ENCODE assay signal across 8 cellular contexts in genomic region chr12:49623142-49623899, GRCh38. TPM values are rescaled to one million over a fixed set of nuclear protein-coding genes. Genes with fewer than 3 reads are reported as not detected.
DNase-seq lines count a peak whose midpoint lies in the region; ATAC-seq and TF ChIP-seq lines count a peak whose summit lies in the region.

Gene PRPF40B, plus strand, starts transcription at chr12:49623561. Its CDS starts 30 bp downstream, at chr12:49623591.

- DNase-seq in GM12864 (ENCODE audit: low read depth) (peak; percentile 47), HFFc6 (peak; percentile 63), NCI-H1092 (lab: John Stamatoyannopoulos, UW) (peak; percentile 73), SW480 (ENCODE audit: low spot score) (peak; percentile 83), heart left ventricle (peak; percentile 90 to 93 (median 91)), posterior vena cava (ENCODE audit: low spot score) (peak; percentile 96), upper lobe of right lung (peak; percentile 94)
- peak; percentile 86 for DNase-seq in activated naive CD8-positive, alpha-beta T cell treated with anti-CD3 and anti-CD28 coated beads, Interleukin-2, amount 50 U/mL, for 24 hours

- peak within 1 kb of the TSS; percentile 80 for H3K27ac Mint-ChIP-seq in HFFc6
- peak within 1 kb of the TSS; percentile 85 for H3K27ac Mint-ChIP-seq in activated naive CD8-positive, alpha-beta T cell treated with anti-CD3 and anti-CD28 coated beads, Interleukin-2, amount 50 U/mL, for 24 hours

- H3K9me3 Mint-ChIP-seq in HFFc6, result no peaks in the 10 kb centered on the region
- H3K9me3 Mint-ChIP-seq in activated naive CD8-positive, alpha-beta T cell treated with anti-CD3 and anti-CD28 coated beads, Interleukin-2, amount 50 U/mL, for 24 hours, result no peaks in the 10 kb centered on the region

- H3K4me3 Mint-ChIP-seq in HFFc6, result peak within 1 kb of the TSS; percentile 90
- H3K4me3 Mint-ChIP-seq in activated naive CD8-positive, alpha-beta T cell treated with anti-CD3 and anti-CD28 coated beads, Interleukin-2, amount 50 U/mL, for 24 hours, result peak within 1 kb of the TSS; percentile 79

- H3K27me3 ChIP-seq in heart left ventricle, result peaks cover 0 to 7% (median 0%) of the 10 kb centered on the region in 9 donors
- no peaks in the 10 kb centered on the region for H3K27me3 ChIP-seq in upper lobe of right lung

- H3K9me3 ChIP-seq in heart left ventricle (no peaks in the 10 kb centered on the region), upper lobe of right lung (no peaks in the 10 kb centered on the region)

- H3K27me3 Mint-ChIP-seq in HFFc6 (ENCODE audit: insufficient read depth), result peaks cover 16% of the 10 kb centered on the region
- H3K27me3 Mint-ChIP-seq in activated naive CD8-positive, alpha-beta T cell treated with anti-CD3 and anti-CD28 coated beads, Interleukin-2, amount 50 U/mL, for 24 hours, result peaks cover 19% of the 10 kb centered on the region

- H3K4me1 Mint-ChIP-seq in HFFc6 (ENCODE audit: low read depth), result peaks cover 28% of the 10 kb centered on the region
- H3K4me1 Mint-ChIP-seq in activated naive CD8-positive, alpha-beta T cell treated with anti-CD3 and anti-CD28 coated beads, Interleukin-2, amount 50 U/mL, for 24 hours, result peaks cover 39% of the 10 kb centered on the region

- peak; percentile 77 for ATAC-seq in activated naive CD8-positive, alpha-beta T cell treated with anti-CD3 and anti-CD28 coated beads, Interleukin-2, amount 50 U/mL, for 24 hours
- ATAC-seq in heart left ventricle (peak; percentile 86 to 91 (median 90)), upper lobe of right lung (peak; percentile 96)

- H3K36me3 ChIP-seq in heart left ventricle (no peaks in the 10 kb centered on the region), upper lobe of right lung (no peaks in the 10 kb centered on the region)

- H3K4me3 ChIP-seq in GM12864 (ENCODE audit: low read depth, low read length) (peak within 1 kb of the TSS; percentile 49), heart left ventricle (peak within 1 kb of the TSS; percentile 38 to 75 (median 64)), upper lobe of right lung (peak within 1 kb of the TSS; percentile 57)

- intact Hi-C loops in heart left ventricle (cut with DNase I), result loop anchor here in 3 of 10 donors (1.0 to 10.0 kb wide), 5 partner anchors 41 to 221 kb away; partner anchors contain the start of genes BCDIN3D (in 1 of the 3) and MCRS1 (in 1 of the 3)
- intact Hi-C loops in posterior vena cava (cut with DNase I), result no loop called here
- intact Hi-C loops in upper lobe of right lung (cut with DNase I), result no loop called here

- H3K27ac ChIP-seq in heart left ventricle (peak within 1 kb of the TSS; percentile 43 to 94 (median 84)), upper lobe of right lung (peak within 1 kb of the TSS; percentile 82)

- 1 to 2% (median 1%) methylated on average over 25 to 76 of the region's 76 CpGs for WGBS in heart left ventricle, 4 donors

- TF ChIP-seq CTCF in GM12864 (IDR thresholded peaks at IDR 0.05; ENCODE audit: low read depth, low read length, missing control alignments) (peak; percentile 49), HFFc6 (IDR thresholded peaks at IDR 0.05) (peak; percentile 74), heart left ventricle (IDR thresholded peaks at IDR 0.05) (peak; percentile 22 to 65 (median 44)), upper lobe of right lung (IDR thresholded peaks at IDR 0.05) (peak; percentile 44)

- H3K4me1 ChIP-seq in heart left ventricle, result peaks cover 0 to 25% (median 16%) of the 10 kb centered on the region in 12 donors
- peaks cover 20% of the 10 kb centered on the region for H3K4me1 ChIP-seq in upper lobe of right lung

- peak; percentile 63 to 93 for TF ChIP-seq POLR2A in heart left ventricle (IDR thresholded peaks at IDR 0.05)

- H3K36me3 Mint-ChIP-seq in HFFc6 (ENCODE audit: low read depth), result no peaks in the 10 kb centered on the region
- no peaks in the 10 kb centered on the region for H3K36me3 Mint-ChIP-seq in activated naive CD8-positive, alpha-beta T cell treated with anti-CD3 and anti-CD28 coated beads, Interleukin-2, amount 50 U/mL, for 24 hours (ENCODE audit: low read depth)

RNA-seq across cellular contexts. Expression of gene PRPF40B, which starts in this region (rescaled TPM):
- total RNA-seq in HFFc6 (2021; fragmentation: NEBNext Ultra II Directional; extraction: Animal tissue kit (Norgen Biotek cat#: 25700)), result 10 to 100 TPM; 10.3 to 11.9 (median 11.2) TPM
- 10 to 100 TPM; 12.7 to 25.5 (median 20.9) TPM for total RNA-seq in heart left ventricle
- 10 to 100 TPM; 12.0 to 21.1 TPM for polyA plus RNA-seq in heart left ventricle
- 10 to 100 TPM; 16.2 to 20.7 TPM for total RNA-seq in posterior vena cava
- 19.9 TPM for total RNA-seq in upper lobe of right lung

Comparison
In these comparisons a context has a peak if more than half of its experiments do, and no peak if none do; other contexts are left out.
1. Peak in every context shown above with its lines: DNase-seq, ATAC-seq, H3K4me3 ChIP-seq and H3K27ac ChIP-seq.